Comparison of ENCODE assay signal across 11 cellular contexts in genomic region chr16:87834668-87835473, GRCh38. TPM values are rescaled to one million over a fixed set of nuclear protein-coding genes. Genes with fewer than 3 reads are reported as not detected.
DNase-seq lines count a peak whose midpoint lies in the region; ATAC-seq and TF ChIP-seq lines count a peak whose summit lies in the region.
"Had no signal": no experiment of that assay in that cellular context is flagged by ENCODE, and none has a peak within 500 bp of the region (broad histone marks: within the 10 kb centered on the region; RNA-seq: fewer than 3 reads in every experiment).

No MANE protein-coding gene starts in this region.

- H3K4me1 ChIP-seq in esophagus (ENCODE audit: control insufficient read depth in 2 of 2, insufficient read depth in 2 of 2, low read length in 1 of 2): peaks cover 7 to 24% of the 10 kb centered on the region in 2 donors
- peaks cover 0 to 12% (median 0%) of the 10 kb centered on the region in 4 donors for H3K4me1 ChIP-seq in sigmoid colon

- peaks cover 7 to 49% of the 10 kb centered on the region in 2 donors for H3K36me3 ChIP-seq in esophagus (ENCODE audit: control insufficient read depth in 2 of 2, insufficient read depth in 2 of 2, low read length in 1 of 2)
- H3K36me3 ChIP-seq in sigmoid colon: peaks cover 0 to 86% (median 36%) of the 10 kb centered on the region in 4 donors

- peaks cover 4% of the 10 kb centered on the region for H3K36me3 Mint-ChIP-seq in activated naive CD4-positive, alpha-beta T cell treated with anti-CD3 and anti-CD28 coated beads, Interleukin-2, amount 50 U/mL, for 24 hours

- H3K27ac Mint-ChIP-seq in activated naive CD4-positive, alpha-beta T cell treated with anti-CD3 and anti-CD28 coated beads, Interleukin-2, amount 50 U/mL, for 24 hours: peak overlapping the region; percentile 23
- H3K27ac Mint-ChIP-seq: T-helper 1 cell treated with Interleukin-12 subunit alpha and Interleukin-12 subunit beta and Interleukin-4 antibody, amounts not matched to agents 30 μg/mL and 1 μg/mL, for 36 hours had no signal

- no peak for TF ChIP-seq POLR2A in sigmoid colon (IDR thresholded peaks at IDR 0.05)

- H3K27me3 ChIP-seq in esophagus (ENCODE audit: control insufficient read depth in 1 of 2, insufficient read depth in 2 of 2, low read length in 2 of 2): no peaks in the 10 kb centered on the region
- H3K27me3 ChIP-seq in sigmoid colon: no peaks in the 10 kb centered on the region

- H3K4me1 Mint-ChIP-seq in activated naive CD4-positive, alpha-beta T cell treated with anti-CD3 and anti-CD28 coated beads, Interleukin-2, amount 50 U/mL, for 24 hours: peaks cover 4% of the 10 kb centered on the region

- intact Hi-C loops in sigmoid colon (cut with DNase I): no loop called here

- 39 to 56% methylated on average over 24 of the region's 24 CpGs for WGBS in esophagus, 2 donors
- WGBS in sigmoid colon, 2 donors: 64 to 77% methylated on average over 24 of the region's 24 CpGs

- no peak for ATAC-seq in GM19324 (IDR thresholded peaks at IDR 0.05; ENCODE audit: low FRiP score, unreplicated experiment)

- no peaks in the 10 kb centered on the region for H3K9me3 Mint-ChIP-seq in activated naive CD4-positive, alpha-beta T cell treated with anti-CD3 and anti-CD28 coated beads, Interleukin-2, amount 50 U/mL, for 24 hours
- H3K9me3 Mint-ChIP-seq: T-helper 1 cell treated with Interleukin-12 subunit alpha and Interleukin-12 subunit beta and Interleukin-4 antibody, amounts not matched to agents 30 μg/mL and 1 μg/mL, for 36 hours had no signal

- TF ChIP-seq EP300 in sigmoid colon (IDR thresholded peaks at IDR 0.05): no peak

- H3K27me3 Mint-ChIP-seq in activated naive CD4-positive, alpha-beta T cell treated with anti-CD3 and anti-CD28 coated beads, Interleukin-2, amount 50 U/mL, for 24 hours: no peaks in the 10 kb centered on the region

- H3K9me3 ChIP-seq in esophagus (ENCODE audit: control insufficient read depth in 2 of 2, insufficient read depth in 1 of 2, low read depth in 1 of 2, low read length in 1 of 2) (peaks cover 0 to 2% of the 10 kb centered on the region in 2 donors), sigmoid colon (no peaks in the 10 kb centered on the region)

- no peak overlapping the region for H3K4me3 Mint-ChIP-seq in activated naive CD4-positive, alpha-beta T cell treated with anti-CD3 and anti-CD28 coated beads, Interleukin-2, amount 50 U/mL, for 24 hours
- H3K4me3 Mint-ChIP-seq: T-helper 1 cell treated with Interleukin-12 subunit alpha and Interleukin-12 subunit beta and Interleukin-4 antibody, amounts not matched to agents 30 μg/mL and 1 μg/mL, for 36 hours had no signal

- peak overlapping the region; percentile 74 to 86 for H3K27ac ChIP-seq in esophagus (ENCODE audit: low read depth in 2 of 2, low read length in 1 of 2)
- H3K27ac ChIP-seq in sigmoid colon: peak overlapping the region in 2 of 4 donors; percentile 37 to 52
- H3K27ac ChIP-seq: skin epidermis had no signal

- DNase-seq in activated naive CD4-positive, alpha-beta T cell treated with anti-CD3 and anti-CD28 coated beads, Interleukin-2, amount 50 U/mL, for 16 hours: no peak
- DNase-seq in RPMI7951 (ENCODE audit: low read depth) (peak; percentile 48), sigmoid colon (peak; percentile 85), putamen (ENCODE audit: low spot score) (no peak), NCI-H526 (lab: John Stamatoyannopoulos, UW) (no peak)
- DNase-seq: NCI-H1930 had no signal

- peak overlapping the region in 1 of 2 donors; percentile 0 for H3K4me3 ChIP-seq in esophagus (ENCODE audit: low read depth in 1 of 2, low read length in 2 of 2)
- H3K4me3 ChIP-seq in sigmoid colon: no peak overlapping the region
- H3K4me3 ChIP-seq: skin epidermis had no signal

- TF ChIP-seq CTCF in sigmoid colon (IDR thresholded peaks at IDR 0.05): no peak

RNA-seq across cellular contexts. Expression of gene SLC7A5, which starts 34.4 kb away (rescaled TPM):
- 27.3 and 31.8 TPM in 2 replicates for total RNA-seq in RPMI7951 (2014; rRNA removed; shearing (Covaris generic))
- polyA plus RNA-seq in esophagus (100 to 1,000 TPM; 117 to 138 TPM), sigmoid colon (10 to 100 TPM in 1 of 3 donors, 1 to 10 TPM in 1, under 1 TPM in 1; 0.60 to 44.5 (median 1.2) TPM)
- 1 to 10 TPM; 2.9 to 8.1 (median 3.6) TPM for total RNA-seq in sigmoid colon

Comparison
In these comparisons a context has a peak if more than half of its experiments do, and no peak if none do; other contexts are left out.
1. DNase-seq: peak in RPMI7951 (single experiment) and sigmoid colon (single experiment); none in activated naive CD4-positive, alpha-beta T cell treated with anti-CD3 and anti-CD28 coated beads, Interleukin-2, amount 50 U/mL, for 16 hours (single experiment), putamen (single experiment) and NCI-H526 (0 of 2).